In the genomic region with DNA sequence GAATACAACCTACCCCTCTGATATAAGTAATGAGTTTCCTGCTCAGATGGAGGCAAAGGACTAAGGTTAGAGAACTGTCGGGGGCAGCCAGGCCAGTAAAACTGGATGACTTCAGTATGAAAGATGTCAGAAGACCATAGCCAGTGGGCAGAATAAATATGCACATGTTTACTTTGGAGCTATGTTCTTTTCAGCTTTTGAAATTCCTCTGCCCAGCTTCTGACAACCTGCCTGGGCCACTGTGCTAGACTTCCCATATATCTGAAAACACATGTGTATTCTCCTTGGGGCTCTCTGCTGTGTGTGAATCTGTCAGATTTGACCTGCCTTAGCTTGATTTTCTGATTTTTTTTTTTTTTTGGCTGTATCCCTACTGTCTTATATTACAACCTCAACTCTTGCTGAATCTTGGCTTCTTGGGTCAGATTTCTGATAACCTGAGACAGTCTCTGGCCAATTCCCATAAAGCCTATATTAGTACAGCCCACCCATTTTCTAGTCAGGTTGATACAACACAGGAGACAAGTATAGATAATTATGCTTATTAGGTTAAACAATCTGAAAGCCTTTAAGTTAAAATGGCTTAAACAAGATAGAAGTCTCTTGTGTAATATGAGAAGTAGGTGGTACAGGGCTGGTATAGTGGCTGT, we compare ENCODE assay signal across 26 cellular contexts.
DNase-seq lines count a peak whose midpoint lies in the region; ATAC-seq, FAIRE-seq and TF ChIP-seq lines count a peak whose summit lies in the region.
"Had no signal": no experiment of that assay in that cellular context is flagged by ENCODE, and none has a peak within 500 bp of the region (broad histone marks: within the 10 kb centered on the region; RNA-seq: fewer than 3 reads in every experiment).

No MANE protein-coding gene starts in this region.

- TF ChIP-seq POLR2A in HepG2 (IDR thresholded peaks at IDR 0.05; ENCODE audit: insufficient read depth in 1 of 2, low read depth in 2 of 2, low read length in 2 of 2) = no peak

- 79% methylated on average over 1 of the region's 1 CpG for WGBS in liver
- WGBS in HepG2 (ENCODE audit: low lambda C conversion rate) = 6% methylated on average over 1 of the region's 1 CpG
- 71 to 89% methylated on average over 1 of the region's 1 CpG for WGBS in pancreas, 2 donors

- no peak overlapping the region for H3K4me2 ChIP-seq in HepG2 (ENCODE audit: low read depth, low read length)
- H3K4me2 ChIP-seq: KMS-11 had no signal

- no peaks in the 10 kb centered on the region for H3K36me3 ChIP-seq in liver (ENCODE audit: control insufficient read depth in 4 of 4, insufficient read depth in 3 of 4, low read depth in 1 of 4, low read length in 3 of 4)
- H3K36me3 ChIP-seq in HepG2 (replicated peaks in 1 of 2; ENCODE audit: control insufficient read depth in 1 of 2, insufficient read depth in 2 of 2, low read length in 2 of 2) = no peaks in the 10 kb centered on the region
- H3K36me3 ChIP-seq in pancreas = no peaks in the 10 kb centered on the region

- no peak for TF ChIP-seq EP300 in HepG2 (IDR thresholded peaks at IDR 0.05; ENCODE audit: low read depth in 2 of 2, low read length in 2 of 2)
- no peak for TF ChIP-seq EP300 in HepG2 (CRISPR knock-in tag; IDR thresholded peaks at IDR 0.05; ENCODE audit: borderline replicate concordance)

- H3K79me2 ChIP-seq in HepG2 (ENCODE audit: insufficient read depth, low read length) = no peaks in the 10 kb centered on the region

- ATAC-seq in HepG2 (no peak), pancreas (peak in 3 of 4 donors; percentile 25 to 67 (median 52))
- ATAC-seq: CD8-positive, alpha-beta T cell had no signal

- H3K9me3 ChIP-seq in liver (ENCODE audit: control insufficient read depth in 4 of 4, low read length in 3 of 4) = no peaks in the 10 kb centered on the region
- H3K9me3 ChIP-seq in HepG2 (ENCODE audit: low read length) = no peaks in the 10 kb centered on the region
- H3K9me3 ChIP-seq in pancreas = no peaks in the 10 kb centered on the region
- H3K9me3 ChIP-seq: Caco-2 had no signal

- intact Hi-C loops in HepG2 (cut with micrococcal nuclease; ENCODE audit: unreplicated experiment) = no loop called here
- intact Hi-C loops in pancreas (cut with DNase I) = no loop called here

- no peak overlapping the region for H3K9ac ChIP-seq in liver (ENCODE audit: low read depth in 1 of 2, low read length in 2 of 2)
- H3K9ac ChIP-seq in HepG2 (ENCODE audit: insufficient read depth, low read depth, low read length) = no peak overlapping the region
- H3K9ac ChIP-seq: KMS-11 had no signal

- DNase-seq in HepG2 (ENCODE audit: low spot score) (no peak), pancreas (no peak), NCI-H1105 treated with DMSO at 0.1 percent for 48 hours (lab: John Stamatoyannopoulos, UW) (no peak), globus pallidus (ENCODE audit: low spot score) (no peak), LoVo (ENCODE audit: low spot score) (no peak)
- DNase-seq: C1 segment of cervical spinal cord; Caco-2; CD8-positive, alpha-beta T cell; DMS79; EL; GDM1; HCEC 1CT; NCI-H1092; NCI-H1436; NCI-H187 treated with DMSO at 0.1 percent for 48 hours; NCI-H2171 treated with DMSO at 0.1 percent for 48 hours; NCI-H345; NCI-H510A treated with DMSO at 0.1 percent for 48 hours; Right ventricle myocardium superior; RPMI8226 had no signal

- POLR2A ChIA-PET in HepG2 (lab: Yijun Ruan, JAX) = no interaction called here

- CTCF ChIA-PET in HepG2 (lab: Yijun Ruan, JAX; ENCODE audit: low intra/inter-chr PET ratio, low total read pairs) = no interaction called here

- no peaks in the 10 kb centered on the region for H3K27me3 ChIP-seq in liver (ENCODE audit: control insufficient read depth in 4 of 4, insufficient read depth in 4 of 4, low read length in 3 of 4)
- H3K27me3 ChIP-seq in HepG2 (ENCODE audit: control insufficient read depth in 1 of 2, insufficient read depth in 2 of 2, low read length in 2 of 2) = no peaks in the 10 kb centered on the region
- no peaks in the 10 kb centered on the region for H3K27me3 ChIP-seq in pancreas

- no peak overlapping the region for H2AFZ ChIP-seq in HepG2 (ENCODE audit: low read length)

- H3K4me1 ChIP-seq in liver (ENCODE audit: control insufficient read depth in 4 of 4, insufficient read depth in 4 of 4, low read length in 3 of 4) (no peaks in the 10 kb centered on the region), HepG2 (ENCODE audit: insufficient read depth, low read length) (peaks cover 8% of the 10 kb centered on the region), pancreas (peaks cover 0 to 17% (median 0%) of the 10 kb centered on the region in 3 donors)
- H3K4me1 ChIP-seq: Caco-2 had no signal

- BruUV-seq in HepG2 (replicated peaks; lab: Mats Ljungman, UMichigan) = no TSS peak

- H3K4me3 ChIP-seq in liver (ENCODE audit: low read depth in 1 of 3, low read length in 3 of 3) (no peak overlapping the region), HepG2 (replicated peaks in 1 of 3; ENCODE audit: insufficient read depth in 1 of 3, low read depth in 2 of 3, low read length in 3 of 3) (no peak overlapping the region), pancreas (no peak overlapping the region)
- H3K4me3 ChIP-seq: SK-N-MC had no signal

- H4K20me1 ChIP-seq in HepG2 (ENCODE audit: insufficient read depth, low read length) = no peaks in the 10 kb centered on the region

- TF ChIP-seq CTCF in liver (IDR thresholded peaks at IDR 0.05; ENCODE audit: low read depth, low read length, missing input control) (no peak), HepG2 (CRISPR knock-in tag; IDR thresholded peaks at IDR 0.05) (no peak), VCaP (conservative IDR thresholded peaks at IDR 0.05) (no peak), pancreas (IDR thresholded peaks at IDR 0.05) (no peak)

- TF ChIP-seq RAD21 in liver (IDR thresholded peaks at IDR 0.05) (no peak), HepG2 (CRISPR knock-in tag; IDR thresholded peaks at IDR 0.05) (no peak)

- in situ Hi-C loops in HepG2 (cut with HindIII; ENCODE audit: extremely low pct_ligation_motif_present, low pct_unique_long_range_greater_than_20kb) = no loop called here

- H3K27ac ChIP-seq in liver (ENCODE audit: low read depth in 1 of 2, low read length in 2 of 2) (no peak overlapping the region), HepG2 (ENCODE audit: extremely low read length, insufficient read depth, low read length) (no peak overlapping the region), VCaP (peak overlapping the region; percentile 32; the same call in 1 of the 2 replicates), pancreas (no peak overlapping the region)
- H3K27ac ChIP-seq: KMS-11, SK-N-MC had no signal

- FAIRE-seq in HepG2 (lab: Jason Lieb, UNC) (no peak), pancreas (lab: Jason Lieb, UNC) (no peak)
- FAIRE-seq: GM12892, H1 had no signal

TF ChIP-seq in liver, 16 proteins besides CTCF, POLR2A, EP300 and RAD21:
- TF ChIP-seq HNF4G (IDR thresholded peaks at IDR 0.05) (no peak), FOXA1 (IDR thresholded peaks at IDR 0.05) (peak; percentile 9), FOXA2 (IDR thresholded peaks at IDR 0.05) (peak; percentile 7)
- TF ChIP-seq, protein P1, sequence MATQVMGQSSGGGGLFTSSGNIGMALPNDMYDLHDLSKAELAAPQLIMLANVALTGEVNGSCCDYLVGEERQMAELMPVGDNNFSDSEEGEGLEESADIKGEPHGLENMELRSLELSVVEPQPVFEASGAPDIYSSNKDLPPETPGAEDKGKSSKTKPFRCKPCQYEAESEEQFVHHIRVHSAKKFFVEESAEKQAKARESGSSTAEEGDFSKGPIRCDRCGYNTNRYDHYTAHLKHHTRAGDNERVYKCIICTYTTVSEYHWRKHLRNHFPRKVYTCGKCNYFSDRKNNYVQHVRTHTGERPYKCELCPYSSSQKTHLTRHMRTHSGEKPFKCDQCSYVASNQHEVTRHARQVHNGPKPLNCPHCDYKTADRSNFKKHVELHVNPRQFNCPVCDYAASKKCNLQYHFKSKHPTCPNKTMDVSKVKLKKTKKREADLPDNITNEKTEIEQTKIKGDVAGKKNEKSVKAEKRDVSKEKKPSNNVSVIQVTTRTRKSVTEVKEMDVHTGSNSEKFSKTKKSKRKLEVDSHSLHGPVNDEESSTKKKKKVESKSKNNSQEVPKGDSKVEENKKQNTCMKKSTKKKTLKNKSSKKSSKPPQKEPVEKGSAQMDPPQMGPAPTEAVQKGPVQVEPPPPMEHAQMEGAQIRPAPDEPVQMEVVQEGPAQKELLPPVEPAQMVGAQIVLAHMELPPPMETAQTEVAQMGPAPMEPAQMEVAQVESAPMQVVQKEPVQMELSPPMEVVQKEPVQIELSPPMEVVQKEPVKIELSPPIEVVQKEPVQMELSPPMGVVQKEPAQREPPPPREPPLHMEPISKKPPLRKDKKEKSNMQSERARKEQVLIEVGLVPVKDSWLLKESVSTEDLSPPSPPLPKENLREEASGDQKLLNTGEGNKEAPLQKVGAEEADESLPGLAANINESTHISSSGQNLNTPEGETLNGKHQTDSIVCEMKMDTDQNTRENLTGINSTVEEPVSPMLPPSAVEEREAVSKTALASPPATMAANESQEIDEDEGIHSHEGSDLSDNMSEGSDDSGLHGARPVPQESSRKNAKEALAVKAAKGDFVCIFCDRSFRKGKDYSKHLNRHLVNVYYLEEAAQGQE (IDR thresholded peaks at IDR 0.05) = no peak

TF ChIP-seq in HepG2, 621 proteins besides CTCF, POLR2A, EP300 and RAD21 (continues in another document):
- TF ChIP-seq KDM5A (IDR thresholded peaks at IDR 0.05; ENCODE audit: borderline replicate concordance, low read length) = no peak
- no peak for TF ChIP-seq ZNF790 (CRISPR knock-in tag; IDR thresholded peaks at IDR 0.05; ENCODE audit: borderline replicate concordance)
- TF ChIP-seq SUZ12 (IDR thresholded peaks at IDR 0.05; ENCODE audit: low read depth, low read length) = no peak
- TF ChIP-seq ZNF136 (CRISPR knock-in tag; IDR thresholded peaks at IDR 0.05; ENCODE audit: low read depth) = no peak
- no peak for TF ChIP-seq NFRKB (IDR thresholded peaks at IDR 0.05)
- TF ChIP-seq MIER2 (CRISPR knock-in tag; IDR thresholded peaks at IDR 0.05) = no peak
- TF ChIP-seq ZNF382 (CRISPR knock-in tag; IDR thresholded peaks at IDR 0.05; ENCODE audit: borderline replicate concordance) = no peak
- TF ChIP-seq ZBTB43 (CRISPR knock-in tag; conservative IDR thresholded peaks at IDR 0.05) = no peak
- TF ChIP-seq RNF2 (conservative IDR thresholded peaks at IDR 0.05; ENCODE audit: low read depth) = no peak
- no peak for TF ChIP-seq ZBTB1 (CRISPR knock-in tag; IDR thresholded peaks at IDR 0.05; ENCODE audit: borderline replicate concordance)
